ENCODE assay signal across 9 cellular contexts in genomic region chr2:239824051-239824694, GRCh38.
DNase-seq lines count a peak whose midpoint lies in the region; ATAC-seq and TF ChIP-seq lines count a peak whose summit lies in the region.
"Had no signal": no experiment of that assay in that cellular context is flagged by ENCODE, and none has a peak within 500 bp of the region (broad histone marks: within the 10 kb centered on the region; RNA-seq: fewer than 3 reads in every experiment).

No MANE protein-coding gene starts in this region.

- no peaks in the 10 kb centered on the region for H3K4me1 Mint-ChIP-seq in activated CD4-positive, alpha-beta T cell treated with anti-CD3 and anti-CD28 coated beads, Interleukin-2, amount 10 ng/mL, durations not matched to agents 7 days and 5 days
- peaks cover 15% of the 10 kb centered on the region for H3K4me1 Mint-ChIP-seq in type B pancreatic cell (ENCODE audit: unreplicated experiment)

- H3K36me3 Mint-ChIP-seq in activated CD4-positive, alpha-beta T cell treated with anti-CD3 and anti-CD28 coated beads, Interleukin-2, amount 10 ng/mL, durations not matched to agents 7 days and 5 days (ENCODE audit: low read depth): no peaks in the 10 kb centered on the region
- no peaks in the 10 kb centered on the region for H3K36me3 Mint-ChIP-seq in type B pancreatic cell
- H3K36me3 Mint-ChIP-seq: CD8-positive, alpha-beta T cell had no signal

- ATAC-seq in GM21423 (IDR thresholded peaks at IDR 0.05; ENCODE audit: unreplicated experiment): no peak
- ATAC-seq: CD8-positive, alpha-beta T cell had no signal

- H3K4me3 ChIP-seq in OCI-LY7 (ENCODE audit: low read depth, low read length, poor library complexity, severe bottlenecking): no peak overlapping the region
- no peak overlapping the region for H3K4me3 ChIP-seq in hepatocyte

- H3K4me3 Mint-ChIP-seq in activated CD4-positive, alpha-beta T cell treated with anti-CD3 and anti-CD28 coated beads, Interleukin-2, amount 10 ng/mL, durations not matched to agents 7 days and 5 days: no peak overlapping the region
- no peak overlapping the region for H3K4me3 Mint-ChIP-seq in type B pancreatic cell
- H3K4me3 Mint-ChIP-seq: CD8-positive, alpha-beta T cell had no signal

- no peaks in the 10 kb centered on the region for H3K36me3 ChIP-seq in OCI-LY7 (ENCODE audit: insufficient read depth, low read length)
- no peaks in the 10 kb centered on the region for H3K36me3 ChIP-seq in hepatocyte (replicated peaks; ENCODE audit: insufficient read depth, low read depth)

- BruUV-seq in OCI-LY7 (replicated peaks; lab: Mats Ljungman, UMichigan): no TSS peak

- 58% methylated on average over 11 of the region's 11 CpGs for WGBS in hepatocyte (ENCODE audit: low lambda C conversion rate, missing lambda C conversion rate)

- H3K27ac Mint-ChIP-seq in activated CD4-positive, alpha-beta T cell treated with anti-CD3 and anti-CD28 coated beads, Interleukin-2, amount 10 ng/mL, durations not matched to agents 7 days and 5 days: no peak overlapping the region
- no peak overlapping the region for H3K27ac Mint-ChIP-seq in type B pancreatic cell
- H3K27ac Mint-ChIP-seq: CD8-positive, alpha-beta T cell had no signal

- H3K4me2 ChIP-seq in OCI-LY7 (ENCODE audit: low read length) (no peak overlapping the region), hepatocyte (no peak overlapping the region)

- intact Hi-C loops in OCI-LY7 (cut with micrococcal nuclease; ENCODE audit: unreplicated experiment): no loop called here

- no peak overlapping the region for H2AFZ ChIP-seq in OCI-LY7 (ENCODE audit: low read length)
- no peak overlapping the region for H2AFZ ChIP-seq in hepatocyte

- H3K9me3 ChIP-seq in OCI-LY7 (ENCODE audit: low read length): no peaks in the 10 kb centered on the region
- no peaks in the 10 kb centered on the region for H3K9me3 ChIP-seq in hepatocyte (ENCODE audit: low read depth)

- no peaks in the 10 kb centered on the region for H3K27me3 ChIP-seq in hepatocyte

- no peaks in the 10 kb centered on the region for H3K9me2 ChIP-seq in OCI-LY7 (ENCODE audit: insufficient read depth, low read length)
- no peaks in the 10 kb centered on the region for H3K9me2 ChIP-seq in hepatocyte (replicated peaks; ENCODE audit: insufficient read depth)

- CTCF ChIA-PET in activated CD4-positive, alpha-beta T cell treated with anti-CD3 and anti-CD28 coated beads, Interleukin-2, amount 10 ng/mL, durations not matched to agents 7 days and 5 days (lab: Charles Lee): interaction anchor here (0.6 to 0.9 kb wide), 2 partner anchors 56 to 114 kb away, joined by 3 to 4 read pairs; no protein-coding TSS in a partner anchor
- CTCF ChIA-PET in OCI-LY7 (lab: Charles Lee; ENCODE audit: unreplicated experiment): no interaction called here

- H3K9me3 Mint-ChIP-seq in activated CD4-positive, alpha-beta T cell treated with anti-CD3 and anti-CD28 coated beads, Interleukin-2, amount 10 ng/mL, durations not matched to agents 7 days and 5 days: no peaks in the 10 kb centered on the region
- peaks cover 8% of the 10 kb centered on the region for H3K9me3 Mint-ChIP-seq in type B pancreatic cell
- H3K9me3 Mint-ChIP-seq: CD8-positive, alpha-beta T cell had no signal

- POLR2A ChIA-PET in activated CD4-positive, alpha-beta T cell treated with anti-CD3 and anti-CD28 coated beads, Interleukin-2, amount 10 ng/mL, durations not matched to agents 7 days and 5 days (lab: Charles Lee): no interaction called here
- POLR2A ChIA-PET in OCI-LY7 (lab: Charles Lee): interaction anchor here (0.6 kb wide), 2 partner anchors 205 to 507 kb away, joined by 3 to 4 read pairs; no protein-coding TSS in a partner anchor

- DNase-seq in activated CD4-positive, alpha-beta T cell treated with anti-CD3 and anti-CD28 coated beads, Interleukin-2, amount 10 ng/mL, durations not matched to agents 7 days and 5 days: peak; percentile 20
- no peak for DNase-seq in activated CD4-positive, alpha-beta T cell treated with anti-CD3 and anti-CD28 coated beads, Interleukin-2, amount 50 U/mL, for 48 hours
- peak; percentile 4 for DNase-seq in OCI-LY7 (ENCODE audit: low spot score)
- DNase-seq in hepatocyte (ENCODE audit: low spot score): peak; percentile 73
- DNase-seq in type B pancreatic cell (ENCODE audit: extremely low spot score, unreplicated experiment): peak; percentile 58
- no peak for DNase-seq in germinal center (ENCODE audit: low spot score)
- DNase-seq in inferior parietal cortex (ENCODE audit: extremely low spot score): no peak

- H3K4me1 ChIP-seq in OCI-LY7 (ENCODE audit: insufficient read depth, low read length, poor library complexity, severe bottlenecking): no peaks in the 10 kb centered on the region
- no peaks in the 10 kb centered on the region for H3K4me1 ChIP-seq in hepatocyte (ENCODE audit: insufficient read depth)

- H3K27me3 Mint-ChIP-seq in activated CD4-positive, alpha-beta T cell treated with anti-CD3 and anti-CD28 coated beads, Interleukin-2, amount 10 ng/mL, durations not matched to agents 7 days and 5 days: peaks cover 5% of the 10 kb centered on the region
- H3K27me3 Mint-ChIP-seq in type B pancreatic cell: peaks cover 14% of the 10 kb centered on the region

- H3K79me2 ChIP-seq in OCI-LY7 (ENCODE audit: insufficient read depth, low read depth, low read length) (no peaks in the 10 kb centered on the region), hepatocyte (no peaks in the 10 kb centered on the region)

- no peaks in the 10 kb centered on the region for H4K20me1 ChIP-seq in OCI-LY7 (ENCODE audit: insufficient read depth, low read length)
- no peaks in the 10 kb centered on the region for H4K20me1 ChIP-seq in hepatocyte (ENCODE audit: insufficient read depth, poor library complexity, severe bottlenecking)

- TF ChIP-seq CTCF in OCI-LY7 (conservative IDR thresholded peaks at IDR 0.05; ENCODE audit: low read length) (peak; percentile 28; the same call in 1 of the 2 replicates), hepatocyte (IDR thresholded peaks at IDR 0.05; ENCODE audit: poor library complexity) (peak; percentile 52), type B pancreatic cell (conservative IDR thresholded peaks at IDR 0.05) (peak; percentile 61)

- H3K27ac ChIP-seq in OCI-LY7 (ENCODE audit: low read depth, low read length, poor library complexity, severe bottlenecking) (no peak overlapping the region), hepatocyte (no peak overlapping the region)

Comparison
In these comparisons a context has a peak if more than half of its experiments do, and no peak if none do; other contexts are left out.
1. DNase-seq: peak in activated CD4-positive, alpha-beta T cell treated with anti-CD3 and anti-CD28 coated beads, Interleukin-2, amount 10 ng/mL, durations not matched to agents 7 days and 5 days (single experiment), OCI-LY7 (single experiment), hepatocyte (single experiment) and type B pancreatic cell (single experiment); none in activated CD4-positive, alpha-beta T cell treated with anti-CD3 and anti-CD28 coated beads, Interleukin-2, amount 50 U/mL, for 48 hours (0 of 2), germinal center (single experiment) and inferior parietal cortex (single experiment).
2. Peak in every context shown above with its lines, with median percentiles within 50 percentile points of each other: CTCF ChIP-seq.